In genomic region chr11:14645985-14646900, GRCh38 we compare ENCODE assay signal across 1 cellular context.
TF ChIP-seq lines count a peak whose summit lies in the region.

No MANE protein-coding gene starts in this region.

TF ChIP-seq in neural cell, 6 proteins besides CTCF, POLR2A, EP300 and RAD21:
- TF ChIP-seq REST (IDR thresholded peaks at IDR 0.05; ENCODE audit: borderline replicate concordance) (no peak), TAF1 (IDR thresholded peaks at IDR 0.05; ENCODE audit: low read depth) (no peak), MXI1 (conservative IDR thresholded peaks at IDR 0.05; ENCODE audit: poor library complexity, severe bottlenecking) (no peak), SMC3 (conservative IDR thresholded peaks at IDR 0.05; ENCODE audit: poor library complexity) (no peak)
